8 cellular contexts compared by ENCODE assay signal in the genomic region with DNA sequence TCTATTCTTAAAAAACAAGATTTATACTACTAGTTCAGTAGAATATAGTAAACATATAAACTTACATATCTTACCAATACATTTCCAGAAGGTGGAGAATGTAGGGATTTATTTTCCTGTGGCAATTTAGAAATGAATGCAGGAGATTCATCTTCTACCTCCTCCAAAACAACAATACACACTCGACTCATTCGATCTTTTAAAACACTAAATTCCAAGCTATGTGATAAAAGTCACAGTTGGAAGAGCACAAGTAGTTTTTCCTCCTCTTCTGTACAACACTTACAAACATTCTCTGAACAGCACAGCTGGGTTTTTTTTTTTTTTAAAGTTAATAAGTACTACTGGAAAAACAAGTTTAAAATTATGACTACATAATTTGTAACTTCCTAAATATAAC. TPM values are rescaled to one million over a fixed set of nuclear protein-coding genes. Genes with fewer than 3 reads are reported as not detected.
A peak's percentile ranks its signal among the peaks of the same experiment; 100 is the strongest.
DNase-seq lines count a peak whose midpoint lies in the region; ATAC-seq and TF ChIP-seq lines count a peak whose summit lies in the region.

No MANE protein-coding gene starts in this region.

- H3K4me3 ChIP-seq in adrenal gland, result peak overlapping the region in 2 of 4 donors; percentile 40 to 48
- H3K4me3 ChIP-seq in tibial nerve, result peak overlapping the region; percentile 7 to 47 (median 18)

- H3K9me3 ChIP-seq in adrenal gland (replicated peaks in 1 of 3) (peaks cover 0 to 8% (median 0%) of the 10 kb centered on the region in 3 donors), tibial nerve (no peaks in the 10 kb centered on the region)

- DNase-seq in activated naive CD4-positive, alpha-beta T cell treated with Interleukin-2 at 50 U/mL for 16 hours, result no peak
- no peak for DNase-seq in adrenal gland
- no peak for DNase-seq in tibial nerve (ENCODE audit: low spot score in 2 of 2)
- no peak for DNase-seq in islet precursor cell

- TF ChIP-seq EP300 in tibial nerve (IDR thresholded peaks at IDR 0.05), result no peak

- no peaks in the 10 kb centered on the region for H3K9me3 Mint-ChIP-seq in activated naive CD4-positive, alpha-beta T cell treated with anti-CD3 and anti-CD28 coated beads, Interleukin-2, amount 50 U/mL, for 24 hours

- TF ChIP-seq CTCF in adrenal gland (IDR thresholded peaks at IDR 0.05) (no peak), tibial nerve (IDR thresholded peaks at IDR 0.05) (no peak)

- H3K27ac Mint-ChIP-seq in activated naive CD4-positive, alpha-beta T cell treated with anti-CD3 and anti-CD28 coated beads, Interleukin-2, amount 50 U/mL, for 24 hours, result peak overlapping the region; percentile 69

- H3K36me3 Mint-ChIP-seq in activated naive CD4-positive, alpha-beta T cell treated with anti-CD3 and anti-CD28 coated beads, Interleukin-2, amount 50 U/mL, for 24 hours, result peaks cover 15% of the 10 kb centered on the region

- no peaks in the 10 kb centered on the region for H3K27me3 Mint-ChIP-seq in activated naive CD4-positive, alpha-beta T cell treated with anti-CD3 and anti-CD28 coated beads, Interleukin-2, amount 50 U/mL, for 24 hours

- ATAC-seq in GM18868 (IDR thresholded peaks at IDR 0.05; ENCODE audit: unreplicated experiment) (no peak), HG02642 (IDR thresholded peaks at IDR 0.05; ENCODE audit: poor library complexity, unreplicated experiment) (no peak)

- H3K4me1 Mint-ChIP-seq in activated naive CD4-positive, alpha-beta T cell treated with anti-CD3 and anti-CD28 coated beads, Interleukin-2, amount 50 U/mL, for 24 hours, result peaks cover 82% of the 10 kb centered on the region

- WGBS in adrenal gland, 4 donors, result 2 to 19% (median 11%) methylated on average over 2 of the region's 2 CpGs
- 0 to 5% methylated on average over 2 of the region's 2 CpGs for WGBS in tibial nerve, 2 donors

- no peak for TF ChIP-seq POLR2A in adrenal gland (IDR thresholded peaks at IDR 0.05)
- TF ChIP-seq POLR2A in tibial nerve (IDR thresholded peaks at IDR 0.05), result no peak

- intact Hi-C loops in adrenal gland (cut with DNase I), result no loop called here

- H3K36me3 ChIP-seq in adrenal gland (replicated peaks in 1 of 2), result no peaks in the 10 kb centered on the region
- H3K36me3 ChIP-seq in tibial nerve, result peaks cover 0 to 2% (median 0%) of the 10 kb centered on the region in 3 donors

- H3K4me3 Mint-ChIP-seq in activated naive CD4-positive, alpha-beta T cell treated with anti-CD3 and anti-CD28 coated beads, Interleukin-2, amount 50 U/mL, for 24 hours, result peak overlapping the region; percentile 72

- H3K27ac ChIP-seq in adrenal gland (peak overlapping the region in 4 of 5 donors; percentile 8 to 89 (median 48)), layer of hippocampus (ENCODE audit: low read depth, low read length) (peak overlapping the region; percentile 94), tibial nerve (peak overlapping the region; percentile 73 to 93 (median 84))

- H3K4me1 ChIP-seq in adrenal gland (replicated peaks in 1 of 2) (peaks cover 4 to 62% of the 10 kb centered on the region in 2 donors), tibial nerve (peaks cover 0 to 60% (median 17%) of the 10 kb centered on the region in 4 donors)

- no peaks in the 10 kb centered on the region for H3K27me3 ChIP-seq in adrenal gland
- no peaks in the 10 kb centered on the region for H3K27me3 ChIP-seq in layer of hippocampus (ENCODE audit: control insufficient read depth, insufficient read depth, low read length)
- no peaks in the 10 kb centered on the region for H3K27me3 ChIP-seq in tibial nerve

RNA-seq across cellular contexts. Expression of a gene that starts 1.4 kb away (rescaled TPM):
- total RNA-seq in adrenal gland, result 10 to 100 TPM; 14.0 to 71.7 (median 49.7) TPM
- polyA plus RNA-seq in adrenal gland, result 10 to 100 TPM; 11.0 to 16.9 (median 16.2) TPM
- 10 to 100 TPM; 78.3 to 93.6 (median 81.0) TPM for total RNA-seq in tibial nerve
